ENCODE assay signal across 9 cellular contexts in genomic region chr22:19001204-19001603, GRCh38.
"Had no signal": no experiment of that assay in that cellular context is flagged by ENCODE, and none has a peak within 500 bp of the region (broad histone marks: within the 10 kb centered on the region; RNA-seq: fewer than 3 reads in every experiment).

No MANE protein-coding gene starts in this region.

- H3K4me3 Mint-ChIP-seq: HFFc6, IgD-negative memory B cell had no signal

- H3K27ac Mint-ChIP-seq: HFFc6, IgD-negative memory B cell had no signal

- FAIRE-seq: HepG2 had no signal

- H3K9ac ChIP-seq: GM23248 had no signal

- H3K9me3 Mint-ChIP-seq: HFFc6 had no signal

- DNase-seq: GM23248, GOT3, H7, HCEC 1CT, HFFc6, KG1 had no signal

- H3K27ac ChIP-seq: GM23248, HL-60 had no signal

- H3K4me1 Mint-ChIP-seq: IgD-negative memory B cell had no signal

- H3K4me3 ChIP-seq: GM23248 had no signal

- ATAC-seq: HepG2 had no signal

- H2AFZ ChIP-seq: GM23248 had no signal
